Comparison of ENCODE assay signal across 9 cellular contexts in genomic region chr13:72864142-72865035, GRCh38.
DNase-seq lines count a peak whose midpoint lies in the region; ATAC-seq and TF ChIP-seq lines count a peak whose summit lies in the region.
"Had no signal": no experiment of that assay in that cellular context is flagged by ENCODE, and none has a peak within 500 bp of the region (broad histone marks: within the 10 kb centered on the region; RNA-seq: fewer than 3 reads in every experiment).

No MANE protein-coding gene starts in this region.

- no peak for DNase-seq in prostate gland (ENCODE audit: low spot score)
- DNase-seq in NAMALWA (ENCODE audit: low spot score): no peak
- no peak for DNase-seq in sciatic nerve (ENCODE audit: low spot score)
- no peak for DNase-seq in NCI-H146 (lab: John Stamatoyannopoulos, UW)
- DNase-seq: NCI-H1436 treated with DMSO at 0.1 percent for 48 hours had no signal

- intact Hi-C loops in prostate gland (cut with DNase I): no loop called here
- intact Hi-C loops in sciatic nerve (cut with DNase I): no loop called here

- TF ChIP-seq POLR2A in prostate gland (IDR thresholded peaks at IDR 0.05): no peak

- no peak overlapping the region for H2AFZ ChIP-seq in ACC112 (ENCODE audit: low read length, unreplicated experiment)

- TF ChIP-seq CTCF in prostate gland (IDR thresholded peaks at IDR 0.05): no peak

- 64% methylated on average over 9 of the region's 9 CpGs for WGBS in prostate gland

- ATAC-seq in GM18517 (IDR thresholded peaks at IDR 0.05; ENCODE audit: unreplicated experiment) (peak; percentile 90), HG02623 (IDR thresholded peaks at IDR 0.05; ENCODE audit: unreplicated experiment) (peak; percentile 89), SK-N-SH treated with all-trans-retinoic acid at 6 μM for 48 hours (peak; percentile 66), sciatic nerve (no peak)

- H3K4me3 ChIP-seq in ACC112 (ENCODE audit: low read depth, low read length) (no peak overlapping the region), prostate gland (no peak overlapping the region)

- H3K27ac ChIP-seq in ACC112 (ENCODE audit: low read depth, low read length) (peak overlapping the region; percentile 50), prostate gland (no peak overlapping the region)

- H3K36me3 ChIP-seq in ACC112 (ENCODE audit: insufficient read depth, low read length): peaks cover 10% of the 10 kb centered on the region
- no peaks in the 10 kb centered on the region for H3K36me3 ChIP-seq in prostate gland

- H3K4me1 ChIP-seq in ACC112 (ENCODE audit: control insufficient read depth, insufficient read depth, low read length, unreplicated experiment) (peaks cover 12% of the 10 kb centered on the region), prostate gland (replicated peaks) (no peaks in the 10 kb centered on the region)

- no peaks in the 10 kb centered on the region for H3K79me2 ChIP-seq in ACC112 (ENCODE audit: control insufficient read depth, insufficient read depth, low read length, unreplicated experiment)

- H3K9me3 ChIP-seq in prostate gland: no peaks in the 10 kb centered on the region

- no peaks in the 10 kb centered on the region for H3K27me3 ChIP-seq in ACC112 (ENCODE audit: insufficient read depth, low read length)
- H3K27me3 ChIP-seq in prostate gland (replicated peaks; ENCODE audit: insufficient read depth): no peaks in the 10 kb centered on the region

TF ChIP-seq in SK-N-SH treated with all-trans-retinoic acid at 6 μM for 48 hours, 23 proteins besides CTCF, POLR2A, EP300 and RAD21:
- no peak for TF ChIP-seq ESRRG (CRISPR knock-in tag; IDR thresholded peaks at IDR 0.05)
- TF ChIP-seq TOX (CRISPR knock-in tag; IDR thresholded peaks at IDR 0.05; ENCODE audit: borderline replicate concordance): no peak
- TF ChIP-seq, protein P1, sequence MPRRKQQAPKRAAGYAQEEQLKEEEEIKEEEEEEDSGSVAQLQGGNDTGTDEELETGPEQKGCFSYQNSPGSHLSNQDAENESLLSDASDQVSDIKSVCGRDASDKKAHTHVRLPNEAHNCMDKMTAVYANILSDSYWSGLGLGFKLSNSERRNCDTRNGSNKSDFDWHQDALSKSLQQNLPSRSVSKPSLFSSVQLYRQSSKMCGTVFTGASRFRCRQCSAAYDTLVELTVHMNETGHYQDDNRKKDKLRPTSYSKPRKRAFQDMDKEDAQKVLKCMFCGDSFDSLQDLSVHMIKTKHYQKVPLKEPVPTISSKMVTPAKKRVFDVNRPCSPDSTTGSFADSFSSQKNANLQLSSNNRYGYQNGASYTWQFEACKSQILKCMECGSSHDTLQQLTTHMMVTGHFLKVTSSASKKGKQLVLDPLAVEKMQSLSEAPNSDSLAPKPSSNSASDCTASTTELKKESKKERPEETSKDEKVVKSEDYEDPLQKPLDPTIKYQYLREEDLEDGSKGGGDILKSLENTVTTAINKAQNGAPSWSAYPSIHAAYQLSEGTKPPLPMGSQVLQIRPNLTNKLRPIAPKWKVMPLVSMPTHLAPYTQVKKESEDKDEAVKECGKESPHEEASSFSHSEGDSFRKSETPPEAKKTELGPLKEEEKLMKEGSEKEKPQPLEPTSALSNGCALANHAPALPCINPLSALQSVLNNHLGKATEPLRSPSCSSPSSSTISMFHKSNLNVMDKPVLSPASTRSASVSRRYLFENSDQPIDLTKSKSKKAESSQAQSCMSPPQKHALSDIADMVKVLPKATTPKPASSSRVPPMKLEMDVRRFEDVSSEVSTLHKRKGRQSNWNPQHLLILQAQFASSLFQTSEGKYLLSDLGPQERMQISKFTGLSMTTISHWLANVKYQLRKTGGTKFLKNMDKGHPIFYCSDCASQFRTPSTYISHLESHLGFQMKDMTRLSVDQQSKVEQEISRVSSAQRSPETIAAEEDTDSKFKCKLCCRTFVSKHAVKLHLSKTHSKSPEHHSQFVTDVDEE (CRISPR knock-in tag; IDR thresholded peaks at IDR 0.05): no peak
- no peak for TF ChIP-seq CSDC2 (CRISPR knock-in tag; IDR thresholded peaks at IDR 0.05)
- no peak for TF ChIP-seq TCF4 (CRISPR knock-in tag; IDR thresholded peaks at IDR 0.05; ENCODE audit: borderline replicate concordance)
- no peak for TF ChIP-seq GLIS3 (CRISPR knock-in tag; IDR thresholded peaks at IDR 0.05)
- TF ChIP-seq ARNTL (CRISPR knock-in tag; IDR thresholded peaks at IDR 0.05; ENCODE audit: borderline replicate concordance, low read depth): no peak
- TF ChIP-seq, protein P2, sequence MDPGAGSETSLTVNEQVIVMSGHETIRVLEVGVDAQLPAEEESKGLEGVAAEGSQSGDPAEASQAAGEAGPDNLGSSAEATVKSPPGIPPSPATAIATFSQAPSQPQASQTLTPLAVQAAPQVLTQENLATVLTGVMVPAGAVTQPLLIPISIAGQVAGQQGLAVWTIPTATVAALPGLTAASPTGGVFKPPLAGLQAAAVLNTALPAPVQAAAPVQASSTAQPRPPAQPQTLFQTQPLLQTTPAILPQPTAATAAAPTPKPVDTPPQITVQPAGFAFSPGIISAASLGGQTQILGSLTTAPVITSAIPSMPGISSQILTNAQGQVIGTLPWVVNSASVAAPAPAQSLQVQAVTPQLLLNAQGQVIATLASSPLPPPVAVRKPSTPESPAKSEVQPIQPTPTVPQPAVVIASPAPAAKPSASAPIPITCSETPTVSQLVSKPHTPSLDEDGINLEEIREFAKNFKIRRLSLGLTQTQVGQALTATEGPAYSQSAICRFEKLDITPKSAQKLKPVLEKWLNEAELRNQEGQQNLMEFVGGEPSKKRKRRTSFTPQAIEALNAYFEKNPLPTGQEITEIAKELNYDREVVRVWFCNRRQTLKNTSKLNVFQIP (CRISPR knock-in tag; IDR thresholded peaks at IDR 0.05; ENCODE audit: borderline replicate concordance, low read depth): no peak
- no peak for TF ChIP-seq ZNF8 (CRISPR knock-in tag; IDR thresholded peaks at IDR 0.05)
- TF ChIP-seq OSR1 (CRISPR knock-in tag; IDR thresholded peaks at IDR 0.05): no peak
- TF ChIP-seq ZFP3 (CRISPR knock-in tag; IDR thresholded peaks at IDR 0.05): no peak
- no peak for TF ChIP-seq ZNF565 (CRISPR knock-in tag; conservative IDR thresholded peaks at IDR 0.05; ENCODE audit: low read depth)
TF ChIP-seq in SK-N-SH treated with all-trans-retinoic acid at 6 μM for 48 hours: peak in this region for 0.
